In genomic region chr4:189206953-189207352, GRCh38 we compare ENCODE assay signal across 23 cellular contexts.
"Had no signal": no experiment of that assay in that cellular context is flagged by ENCODE, and none has a peak within 500 bp of the region (broad histone marks: within the 10 kb centered on the region; RNA-seq: fewer than 3 reads in every experiment).

No MANE protein-coding gene starts in this region.

- ATAC-seq: activated CD8-positive, alpha-beta memory T cell treated with anti-CD3 and anti-CD28 coated beads, Interleukin-2, amount 10 ng/mL, durations not matched to agents 7 days and 5 days; activated CD8-positive, alpha-beta T cell treated with anti-CD3 and anti-CD28 coated beads, Interleukin-2, amount 10 ng/mL, durations not matched to agents 7 days and 5 days; activated naive CD8-positive, alpha-beta T cell treated with anti-CD3 and anti-CD28 coated beads, Interleukin-2, amount 50 U/mL, for 24 hours; esophagus mucosa; mucosa of descending colon; right lobe of liver; stimulated activated naive CD8-positive, alpha-beta T cell treated with anti-CD3 and anti-CD28 coated beads, Interleukin-15, Interleukin-2, amounts not matched to agents 100 U/mL and 50 U/mL, for 24 hours; upper lobe of right lung had no signal

- H3K27me3 ChIP-seq: breast epithelium, neutrophil, right lobe of liver, thyroid gland, upper lobe of right lung had no signal

- H3K36me3 ChIP-seq: breast epithelium, neutrophil, right lobe of liver, thyroid gland, upper lobe of right lung had no signal

- H3K27ac ChIP-seq: breast epithelium, neutrophil, right lobe of liver, thyroid gland, upper lobe of right lung had no signal

- DNase-seq: activated B cell treated with CpG ODN at 0.5 μM for 24 hours; activated CD8-positive, alpha-beta memory T cell treated with anti-CD3 and anti-CD28 coated beads, Interleukin-2, amount 10 ng/mL, durations not matched to agents 7 days and 5 days; activated CD8-positive, alpha-beta T cell treated with anti-CD3 and anti-CD28 coated beads, Interleukin-2, amount 10 ng/mL, durations not matched to agents 7 days and 5 days; activated naive CD8-positive, alpha-beta T cell treated with anti-CD3 and anti-CD28 coated beads, Interleukin-2, amount 50 U/mL, for 24 hours; activated T-cell treated with anti-CD3 and anti-CD28 coated beads, Interleukin-2, amount 50 U/mL, for 48 hours; central memory CD4-positive, alpha-beta T cell; endodermal cell; foreskin fibroblast; head of caudate nucleus; hypothalamus; immature natural killer cell; kidney; mucosa of descending colon; stimulated activated CD4-positive, alpha-beta T cell treated with anti-CD3 and anti-CD28 coated beads, Interleukin-4, amount 100 ng/mL, for 1 hour; stimulated activated naive CD8-positive, alpha-beta T cell treated with anti-CD3 and anti-CD28 coated beads, Interleukin-15, Interleukin-2, amounts not matched to agents 100 U/mL and 50 U/mL, for 24 hours; T-helper 2 cell; thyroid gland; upper lobe of right lung had no signal

- H3K4me1 ChIP-seq: breast epithelium, right lobe of liver had no signal

- H3K9me3 ChIP-seq: breast epithelium, mucosa of descending colon, neutrophil, right lobe of liver, thyroid gland, upper lobe of right lung had no signal

- H3K4me3 ChIP-seq: breast epithelium, lung, mucosa of descending colon, right lobe of liver, thyroid gland, upper lobe of right lung had no signal
